ENCODE assay signal across 17 cellular contexts in the genomic region with DNA sequence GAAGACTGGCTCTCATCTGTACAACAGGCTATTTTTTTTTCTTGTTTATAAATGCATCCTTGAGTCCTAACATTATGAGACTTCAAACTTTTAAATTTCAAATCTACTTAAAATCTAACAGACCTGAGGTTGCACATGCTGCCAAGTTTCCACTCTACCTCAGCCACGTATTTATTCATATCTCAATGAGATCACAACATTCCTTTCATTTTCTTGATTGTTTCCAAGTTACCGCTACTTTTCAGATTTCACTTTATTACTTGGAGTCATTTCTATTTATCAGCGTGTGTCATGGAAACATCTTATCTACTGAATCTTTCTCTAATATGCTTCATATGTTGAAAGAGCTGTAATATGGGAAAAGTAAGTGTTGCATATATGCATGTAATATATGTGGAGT.
DNase-seq lines count a peak whose midpoint lies in the region; ATAC-seq, FAIRE-seq and TF ChIP-seq lines count a peak whose summit lies in the region.
"Had no signal": no experiment of that assay in that cellular context is flagged by ENCODE, and none has a peak within 500 bp of the region (broad histone marks: within the 10 kb centered on the region; RNA-seq: fewer than 3 reads in every experiment).

No MANE protein-coding gene starts in this region.

- H3K4me1 Mint-ChIP-seq in stimulated activated effector memory CD8-positive, alpha-beta T cell treated with anti-CD3 and anti-CD28 coated beads, Interleukin-12 subunit alpha, Interleukin-12 subunit beta, amount 100 ng/mL, for 72 hours: no peaks in the 10 kb centered on the region
- H3K4me1 Mint-ChIP-seq: CD8-positive, alpha-beta memory T cell had no signal

- H2AFZ ChIP-seq in SU-DHL-6 (ENCODE audit: low read depth, low read length, severe bottlenecking): peak overlapping the region; percentile 69
- H2AFZ ChIP-seq in parathyroid adenoma: no peak overlapping the region

- FAIRE-seq in H54 (lab: Jason Lieb, UNC): peak; percentile 75
- FAIRE-seq: GM12892 had no signal

- H3K36me3 Mint-ChIP-seq in stimulated activated effector memory CD8-positive, alpha-beta T cell treated with anti-CD3 and anti-CD28 coated beads, Interleukin-12 subunit alpha, Interleukin-12 subunit beta, amount 100 ng/mL, for 72 hours: no peaks in the 10 kb centered on the region
- H3K36me3 Mint-ChIP-seq: CD8-positive, alpha-beta memory T cell had no signal

- no peaks in the 10 kb centered on the region for H3F3A ChIP-seq in SU-DHL-6 (ENCODE audit: insufficient read depth)

- H3K4me3 ChIP-seq in SU-DHL-6 (ENCODE audit: insufficient read depth, low read length, poor library complexity, severe bottlenecking) (no peak overlapping the region), parathyroid adenoma (ENCODE audit: low read depth, low read length) (no peak overlapping the region)

- peaks cover 20% of the 10 kb centered on the region; the same call in 1 of the 2 replicates for H3K9me3 ChIP-seq in SU-DHL-6 (ENCODE audit: insufficient read depth, low read length)
- H3K9me3 ChIP-seq in parathyroid adenoma (ENCODE audit: control insufficient read depth, low read length): no peaks in the 10 kb centered on the region

- no peaks in the 10 kb centered on the region for H3K27me3 ChIP-seq in SU-DHL-6 (ENCODE audit: low read length)
- H3K27me3 ChIP-seq in parathyroid adenoma (ENCODE audit: control insufficient read depth, insufficient read depth, low read length): no peaks in the 10 kb centered on the region

- TF ChIP-seq CTCF in SU-DHL-6 (IDR thresholded peaks at IDR 0.05; ENCODE audit: insufficient read depth, low read length, poor library complexity, severe bottlenecking): no peak
- TF ChIP-seq CTCF in parathyroid adenoma (IDR thresholded peaks at IDR 0.05): no peak

- no peaks in the 10 kb centered on the region for H4K20me1 ChIP-seq in SU-DHL-6 (ENCODE audit: low read depth, low read length)

- no peak overlapping the region for H3K4me3 Mint-ChIP-seq in stimulated activated effector memory CD8-positive, alpha-beta T cell treated with anti-CD3 and anti-CD28 coated beads, Interleukin-12 subunit alpha, Interleukin-12 subunit beta, amount 100 ng/mL, for 72 hours
- H3K4me3 Mint-ChIP-seq: CD8-positive, alpha-beta memory T cell had no signal

- H3K9me3 Mint-ChIP-seq in stimulated activated effector memory CD8-positive, alpha-beta T cell treated with anti-CD3 and anti-CD28 coated beads, Interleukin-12 subunit alpha, Interleukin-12 subunit beta, amount 100 ng/mL, for 72 hours: peaks cover 29% of the 10 kb centered on the region

- H3K27ac ChIP-seq in SU-DHL-6 (ENCODE audit: low read depth, low read length): no peak overlapping the region
- H3K27ac ChIP-seq in parathyroid adenoma: no peak overlapping the region
- H3K27ac ChIP-seq: KMS-11 had no signal

- no peaks in the 10 kb centered on the region; the same call in 1 of the 2 replicates for H3K36me3 ChIP-seq in SU-DHL-6 (ENCODE audit: low read length)
- no peaks in the 10 kb centered on the region for H3K36me3 ChIP-seq in parathyroid adenoma (ENCODE audit: control insufficient read depth, insufficient read depth, low read length)

- no peak for TF ChIP-seq POLR2A in H54 (IDR thresholded peaks at IDR 0.05; ENCODE audit: low read depth, low read length)

- H3K79me2 ChIP-seq in SU-DHL-6 (ENCODE audit: insufficient read depth, low read length): no peaks in the 10 kb centered on the region
- H3K79me2 ChIP-seq in parathyroid adenoma: no peaks in the 10 kb centered on the region

- no peak overlapping the region for H3K27ac Mint-ChIP-seq in stimulated activated effector memory CD8-positive, alpha-beta T cell treated with anti-CD3 and anti-CD28 coated beads, Interleukin-12 subunit alpha, Interleukin-12 subunit beta, amount 100 ng/mL, for 72 hours
- H3K27ac Mint-ChIP-seq: CD8-positive, alpha-beta memory T cell had no signal

- H3K9ac ChIP-seq in SU-DHL-6 (ENCODE audit: low read length) (no peak overlapping the region), parathyroid adenoma (no peak overlapping the region)
- H3K9ac ChIP-seq: KMS-11 had no signal

- no peaks in the 10 kb centered on the region for H3K9me2 ChIP-seq in SU-DHL-6 (replicated peaks; ENCODE audit: insufficient read depth, low read length)

- DNase-seq in H54 (ENCODE audit: insufficient read length, low spot score) (no peak), glomerular visceral epithelial cell (ENCODE audit: extremely low spot score) (peak; percentile 8), pons (ENCODE audit: low spot score) (no peak), mesenteric fat pad (ENCODE audit: low spot score) (no peak)
- DNase-seq in stimulated activated effector memory CD8-positive, alpha-beta T cell treated with anti-CD3 and anti-CD28 coated beads, Interleukin-12 subunit alpha, Interleukin-12 subunit beta, amount 100 ng/mL, for 72 hours (ENCODE audit: low spot score in 2 of 2): no peak
- DNase-seq: C1 segment of cervical spinal cord; CD8-positive, alpha-beta memory T cell; NCI-H2081; NCI-H510A; NCI-H748 treated with DMSO at 0.1 percent for 48 hours; NK-92 treated with Interleukin-12 subunit alpha and Interleukin-12 subunit beta, amount 100 ng/mL, for 24 hours; Right ventricle myocardium superior had no signal

- no peaks in the 10 kb centered on the region for H3K4me1 ChIP-seq in parathyroid adenoma

- ATAC-seq in stimulated activated effector memory CD8-positive, alpha-beta T cell treated with anti-CD3 and anti-CD28 coated beads, Interleukin-12 subunit alpha, Interleukin-12 subunit beta, amount 100 ng/mL, for 72 hours: no peak
- no peak for ATAC-seq in GM18870 (IDR thresholded peaks at IDR 0.05; ENCODE audit: unreplicated experiment)

- H3K4me2 ChIP-seq in SU-DHL-6 (ENCODE audit: low read depth, low read length, poor library complexity, severe bottlenecking) (peak overlapping the region; percentile 40), parathyroid adenoma (ENCODE audit: low read length) (peak overlapping the region; percentile 42)
- H3K4me2 ChIP-seq: KMS-11 had no signal
